In the genomic region with DNA sequence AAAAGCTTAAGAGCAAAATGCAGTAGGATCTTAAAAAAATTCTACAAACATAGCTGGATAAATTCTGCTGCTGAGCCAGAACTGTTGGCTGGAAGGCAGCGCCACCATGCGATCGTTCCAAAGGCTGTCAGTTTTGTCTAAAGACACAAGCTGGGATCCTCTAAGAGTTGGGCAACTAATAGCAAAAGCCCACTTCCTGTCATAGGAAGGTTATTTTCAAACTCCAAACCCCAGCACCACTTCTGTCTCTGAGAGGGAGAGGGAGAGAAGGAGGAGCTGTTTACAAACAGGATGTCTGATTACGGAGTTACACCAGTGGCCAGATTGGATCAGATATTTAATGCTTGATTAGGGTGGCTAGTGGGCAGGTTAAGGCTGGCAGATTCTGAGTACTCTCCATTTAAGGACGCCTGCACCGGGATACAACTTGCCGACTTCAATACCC, we compare ENCODE assay signal across 8 cellular contexts. TPM values are rescaled to one million over a fixed set of nuclear protein-coding genes. Genes with fewer than 3 reads are reported as not detected.
DNase-seq lines count a peak whose midpoint lies in the region; ATAC-seq and TF ChIP-seq lines count a peak whose summit lies in the region.

No MANE protein-coding gene starts in this region.

- H3K4me1 ChIP-seq in vagina: peaks cover 30% of the 10 kb centered on the region

- TF ChIP-seq POLR2A in vagina (IDR thresholded peaks at IDR 0.05): no peak

- CTCF ChIA-PET in activated CD8-positive, alpha-beta T cell treated with anti-CD3 and anti-CD28 coated beads, Interleukin-2, amount 10 ng/mL, durations not matched to agents 7 days and 5 days (lab: Charles Lee): interaction anchor here (0.6 to 3.7 kb wide), 21 partner anchors 9 to 1150 kb away, joined by 3 to 19 read pairs (median 5); partner anchors contain the start of gene FOXP1

- peak; percentile 67 for ATAC-seq in activated CD8-positive, alpha-beta T cell treated with anti-CD3 and anti-CD28 coated beads, Interleukin-2, amount 10 ng/mL, durations not matched to agents 7 days and 5 days
- ATAC-seq in HG02763 (IDR thresholded peaks at IDR 0.05; ENCODE audit: unreplicated experiment) (no peak), HG02571 (IDR thresholded peaks at IDR 0.05; ENCODE audit: unreplicated experiment) (no peak)

- H3K9me3 Mint-ChIP-seq in activated CD8-positive, alpha-beta T cell treated with anti-CD3 and anti-CD28 coated beads, Interleukin-2, amount 10 ng/mL, durations not matched to agents 7 days and 5 days (ENCODE audit: insufficient read depth): no peaks in the 10 kb centered on the region
- H3K9me3 Mint-ChIP-seq in neural crest cell: no peaks in the 10 kb centered on the region

- H3K36me3 Mint-ChIP-seq in activated CD8-positive, alpha-beta T cell treated with anti-CD3 and anti-CD28 coated beads, Interleukin-2, amount 10 ng/mL, durations not matched to agents 7 days and 5 days (ENCODE audit: low read depth): peaks cover 27% of the 10 kb centered on the region
- no peaks in the 10 kb centered on the region for H3K36me3 Mint-ChIP-seq in neural crest cell (ENCODE audit: low read depth)

- no peaks in the 10 kb centered on the region for H3K27me3 ChIP-seq in vagina

- H3K27ac ChIP-seq in vagina: peak overlapping the region; percentile 43

- no peaks in the 10 kb centered on the region for H3K9me3 ChIP-seq in vagina

- DNase-seq in KG1 (lab: John Stamatoyannopoulos, UW): peak; percentile 37
- peak; percentile 52 for DNase-seq in activated CD8-positive, alpha-beta T cell treated with anti-CD3 and anti-CD28 coated beads, Interleukin-2, amount 10 ng/mL, durations not matched to agents 7 days and 5 days
- peak; percentile 53 for DNase-seq in fibroblast of the conjunctiva (ENCODE audit: low read depth)
- peak; percentile 51 for DNase-seq in neural crest cell (ENCODE audit: low read depth, low spot score)
- DNase-seq in vagina (ENCODE audit: extremely low spot score in 2 of 2): no peak

- peak overlapping the region; percentile 4 to 14 for H3K4me3 ChIP-seq in vagina

- POLR2A ChIA-PET in activated CD8-positive, alpha-beta T cell treated with anti-CD3 and anti-CD28 coated beads, Interleukin-2, amount 10 ng/mL, durations not matched to agents 7 days and 5 days (lab: Charles Lee): interaction anchor here (0.8 kb wide), 1 partner anchor 26 kb away, joined by 3 read pairs; no protein-coding TSS in a partner anchor

- H3K4me1 Mint-ChIP-seq in activated CD8-positive, alpha-beta T cell treated with anti-CD3 and anti-CD28 coated beads, Interleukin-2, amount 10 ng/mL, durations not matched to agents 7 days and 5 days (ENCODE audit: low read depth): peaks cover 17% of the 10 kb centered on the region
- H3K4me1 Mint-ChIP-seq in neural crest cell: peaks cover 22% of the 10 kb centered on the region

- no peak overlapping the region for H3K4me3 Mint-ChIP-seq in activated CD8-positive, alpha-beta T cell treated with anti-CD3 and anti-CD28 coated beads, Interleukin-2, amount 10 ng/mL, durations not matched to agents 7 days and 5 days
- H3K4me3 Mint-ChIP-seq in neural crest cell: no peak overlapping the region

- intact Hi-C loops in vagina (cut with DNase I): no loop called here

- H3K27ac Mint-ChIP-seq in activated CD8-positive, alpha-beta T cell treated with anti-CD3 and anti-CD28 coated beads, Interleukin-2, amount 10 ng/mL, durations not matched to agents 7 days and 5 days: peak overlapping the region; percentile 30
- H3K27ac Mint-ChIP-seq in neural crest cell (ENCODE audit: unreplicated experiment): no peak overlapping the region

- TF ChIP-seq CTCF in GM12873 (IDR thresholded peaks at IDR 0.05; ENCODE audit: insufficient read depth, low read depth, low read length, missing control alignments) (peak; percentile 77), neural crest cell (conservative IDR thresholded peaks at IDR 0.05) (peak; percentile 80), vagina (IDR thresholded peaks at IDR 0.05) (peak in 2 of 3 experiments; percentile 41 to 49)

- no peaks in the 10 kb centered on the region for H3K36me3 ChIP-seq in vagina

- H3K27me3 Mint-ChIP-seq in activated CD8-positive, alpha-beta T cell treated with anti-CD3 and anti-CD28 coated beads, Interleukin-2, amount 10 ng/mL, durations not matched to agents 7 days and 5 days (ENCODE audit: low read depth): no peaks in the 10 kb centered on the region
- H3K27me3 Mint-ChIP-seq in neural crest cell (ENCODE audit: low read depth): peaks cover 2% of the 10 kb centered on the region

RNA-seq across cellular contexts. Expression of gene EIF4E3, which starts 44.0 kb away (rescaled TPM):
- total RNA-seq in activated CD8-positive, alpha-beta T cell treated with anti-CD3 and anti-CD28 coated beads, Interleukin-2, amount 10 ng/mL, durations not matched to agents 7 days and 5 days: 10 to 100 TPM; 56.5 to 59.4 TPM
- total RNA-seq in neural crest cell: 8.9 TPM in 2 replicates
- 25.3 TPM for total RNA-seq in vagina

Comparison
In these comparisons a context has a peak if more than half of its experiments do, and no peak if none do; other contexts are left out.
1. DNase-seq: peak in KG1 (single experiment), activated CD8-positive, alpha-beta T cell treated with anti-CD3 and anti-CD28 coated beads, Interleukin-2, amount 10 ng/mL, durations not matched to agents 7 days and 5 days (single experiment), fibroblast of the conjunctiva (single experiment) and neural crest cell (single experiment); none in vagina (0 of 2).
2. Peak in every context shown above with its lines, with median percentiles within 50 percentile points of each other: CTCF ChIP-seq.